In genomic region chr7:117014099-117014656, GRCh38 we compare ENCODE assay signal across 12 cellular contexts.
DNase-seq lines count a peak whose midpoint lies in the region; ATAC-seq and TF ChIP-seq lines count a peak whose summit lies in the region.
"Had no signal": no experiment of that assay in that cellular context is flagged by ENCODE, and none has a peak within 500 bp of the region (broad histone marks: within the 10 kb centered on the region; RNA-seq: fewer than 3 reads in every experiment).

No MANE protein-coding gene starts in this region.

- peak overlapping the region; percentile 81 for H3K27ac Mint-ChIP-seq in chondrocyte (ENCODE audit: unreplicated experiment)
- H3K27ac Mint-ChIP-seq: naive thymus-derived CD8-positive, alpha-beta T cell had no signal

- DNase-seq in NCI-H2107 treated with DMSO at 0.1 percent for 48 hours (lab: John Stamatoyannopoulos, UW; ENCODE audit: unreplicated experiment) (peak; percentile 69), NCI-H2107 (lab: John Stamatoyannopoulos, UW) (no peak), NCI-H1694 treated with DMSO at 0.1 percent for 48 hours (lab: John Stamatoyannopoulos, UW) (peak; percentile 74), chondrocyte (ENCODE audit: low spot score) (no peak), gastrocnemius medialis (no peak), GM19240 (ENCODE audit: insufficient read length, low spot score) (no peak), HuH-7 (ENCODE audit: low spot score) (no peak), SW 1271 (lab: John Stamatoyannopoulos, UW) (no peak)
- DNase-seq: 8988T; naive thymus-derived CD8-positive, alpha-beta T cell; NCI-H1048; T1000 had no signal

- intact Hi-C loops in gastrocnemius medialis (cut with DNase I; ENCODE audit: low total_unique reads) = no loop called here

- H3K27ac ChIP-seq in gastrocnemius medialis = peak overlapping the region; percentile 42 to 65 (median 60)

- peak in 1 of 2 donors; percentile 49 for ATAC-seq in gastrocnemius medialis

- H3K36me3 ChIP-seq in gastrocnemius medialis = no peaks in the 10 kb centered on the region

- in situ Hi-C loops in gastrocnemius medialis (cut with MboI; ENCODE audit: low sequenced_read_pairs in 4 of 4) = no loop called here

- peak overlapping the region; percentile 22 to 39 (median 32) for H3K4me3 ChIP-seq in gastrocnemius medialis

- no peaks in the 10 kb centered on the region for H3K9me3 Mint-ChIP-seq in chondrocyte (ENCODE audit: low read depth)
- H3K9me3 Mint-ChIP-seq: naive thymus-derived CD8-positive, alpha-beta T cell had no signal

- no peaks in the 10 kb centered on the region for H3K27me3 Mint-ChIP-seq in chondrocyte (ENCODE audit: low read depth)

- no peak for TF ChIP-seq CTCF in chondrocyte (IDR thresholded peaks at IDR 0.05)
- TF ChIP-seq CTCF in gastrocnemius medialis (IDR thresholded peaks at IDR 0.05 in 4 of 5, conservative IDR thresholded peaks at IDR 0.05 in 1 of 5) = no peak

- no peaks in the 10 kb centered on the region for H3K36me3 Mint-ChIP-seq in chondrocyte (ENCODE audit: low read depth)
- H3K36me3 Mint-ChIP-seq: naive thymus-derived CD8-positive, alpha-beta T cell had no signal

- peaks cover 75% of the 10 kb centered on the region for H3K4me1 Mint-ChIP-seq in chondrocyte (ENCODE audit: low read depth)

- H3K9me3 ChIP-seq in gastrocnemius medialis = no peaks in the 10 kb centered on the region

- H3K4me1 ChIP-seq in gastrocnemius medialis = peaks cover 28 to 39% of the 10 kb centered on the region in 2 donors

- TF ChIP-seq POLR2A in gastrocnemius medialis (IDR thresholded peaks at IDR 0.05) = no peak

- no peaks in the 10 kb centered on the region for H3K27me3 ChIP-seq in gastrocnemius medialis

- H3K4me3 Mint-ChIP-seq in chondrocyte (ENCODE audit: unreplicated experiment) = peak overlapping the region; percentile 56

Comparison
In these comparisons a context has a peak if more than half of its experiments do, and no peak if none do; other contexts are left out.
1. DNase-seq: peak in NCI-H2107 treated with DMSO at 0.1 percent for 48 hours (single experiment) and NCI-H1694 treated with DMSO at 0.1 percent for 48 hours (single experiment); none in NCI-H2107 (single experiment), chondrocyte (single experiment), gastrocnemius medialis (0 of 2), GM19240 (single experiment), HuH-7 (single experiment) and SW 1271 (0 of 2).